In genomic region chr4:40628407-40628806, GRCh38 we compare ENCODE assay signal across 7 cellular contexts. TPM values are rescaled to one million over a fixed set of nuclear protein-coding genes. Genes with fewer than 3 reads are reported as not detected.
DNase-seq lines count a peak whose midpoint lies in the region; ATAC-seq, FAIRE-seq and TF ChIP-seq lines count a peak whose summit lies in the region.
"Not testable (repeated sequence)": the region's sequence is repeated elsewhere in the genome, so short reads cannot be mapped to it uniquely, and the experiment has no call there.

No MANE protein-coding gene starts in this region.

- not testable (repeated sequence) for H3K9me2 ChIP-seq in PC-3 (replicated peaks; ENCODE audit: low read length)

- 56 to 78% methylated on average over 6 of the region's 6 CpGs for WGBS in lung, 2 donors
- 65 to 76% (median 70%) methylated on average over 6 of the region's 6 CpGs for WGBS in psoas muscle, 3 donors

- H3K4me1 ChIP-seq in PC-3 (ENCODE audit: insufficient read depth, low read length) = peaks cover 45% of the 10 kb centered on the region
- H3K4me1 ChIP-seq in foreskin keratinocyte = peaks cover 22% of the 10 kb centered on the region
- not testable (repeated sequence) for H3K4me1 ChIP-seq in lung (ENCODE audit: control insufficient read depth in 2 of 2, insufficient read depth in 2 of 2, low read length in 2 of 2); psoas muscle

- H3K9me3 Mint-ChIP-seq in activated T-helper 1 cell treated with anti-CD3 and anti-CD28 coated beads, Interleukin-12 subunit alpha, Interleukin-12 subunit beta, Interleukin-2, Interleukin-4 antibody, amounts not matched to agents 30 ng/mL and 10 ng/mL and 1 ng/mL, durations not matched to agents 14 hours and 24 hours and 36 hours; chondrocyte (ENCODE audit: low read depth): not testable (repeated sequence)

- peak overlapping the region; percentile 97 for H3K4me2 ChIP-seq in PC-3 (ENCODE audit: low read length)

- not testable (repeated sequence) for ATAC-seq in PC-3; foreskin keratinocyte; lung (ENCODE audit: insufficient read depth, low FRiP score); psoas muscle

- DNase-seq in GM18507 (ENCODE audit: extremely low spot score, insufficient read length, low read depth); PC-3; activated T-helper 1 cell treated with anti-CD3 and anti-CD28 coated beads, Interleukin-12 subunit alpha, Interleukin-12 subunit beta, Interleukin-2, Interleukin-4 antibody, amounts not matched to agents 30 ng/mL and 10 ng/mL and 1 ng/mL, durations not matched to agents 14 hours and 24 hours and 36 hours (ENCODE audit: low spot score); chondrocyte (ENCODE audit: low spot score); foreskin keratinocyte; lung (ENCODE audit: low spot score); psoas muscle: not testable (repeated sequence)

- not testable (repeated sequence) for H3F3A ChIP-seq in PC-3 (ENCODE audit: low read length, unreplicated experiment)

- intact Hi-C loops in PC-3 (cut with micrococcal nuclease) = loop anchor here (10.0 kb wide), 1 partner anchor 54 kb away; no protein-coding TSS in a partner anchor
- intact Hi-C loops in activated T-helper 1 cell treated with anti-CD3 and anti-CD28 coated beads, Interleukin-12 subunit alpha, Interleukin-12 subunit beta, Interleukin-2, Interleukin-4 antibody, amounts not matched to agents 30 ng/mL and 10 ng/mL and 1 ng/mL, durations not matched to agents 14 hours and 24 hours and 36 hours (cut with micrococcal nuclease) = loop anchor here (5.0 to 10.0 kb wide), 5 partner anchors 111 to 571 kb away; partner anchors contain the start of gene N4BP2
- intact Hi-C loops in psoas muscle (cut with DNase I) = not testable (repeated sequence)

- H3K36me3 Mint-ChIP-seq in activated T-helper 1 cell treated with anti-CD3 and anti-CD28 coated beads, Interleukin-12 subunit alpha, Interleukin-12 subunit beta, Interleukin-2, Interleukin-4 antibody, amounts not matched to agents 30 ng/mL and 10 ng/mL and 1 ng/mL, durations not matched to agents 14 hours and 24 hours and 36 hours (ENCODE audit: low read depth); chondrocyte (ENCODE audit: low read depth): not testable (repeated sequence)

- H4K20me1 ChIP-seq in PC-3 (ENCODE audit: low read length) = not testable (repeated sequence)

- TF ChIP-seq CTCF in PC-3 (conservative IDR thresholded peaks at IDR 0.05; ENCODE audit: low read depth, low read length); chondrocyte (IDR thresholded peaks at IDR 0.05); foreskin keratinocyte (conservative IDR thresholded peaks at IDR 0.05); lung (IDR thresholded peaks at IDR 0.05; ENCODE audit: control extremely low read depth, extremely low read depth); psoas muscle (IDR thresholded peaks at IDR 0.05): not testable (repeated sequence)

- POLR2A ChIA-PET in PC-3 (lab: Charles Lee; ENCODE audit: unreplicated experiment) = not testable (repeated sequence)

- H2AFZ ChIP-seq in PC-3 (ENCODE audit: low read length) = not testable (repeated sequence)

- H3K27ac ChIP-seq in PC-3 (ENCODE audit: low read length) (peak overlapping the region; percentile 100), foreskin keratinocyte (peak overlapping the region; percentile 57), lung (ENCODE audit: low read depth in 1 of 2, low read length in 1 of 2) (peak overlapping the region in 1 of 2 donors; percentile 80)
- not testable (repeated sequence) for H3K27ac ChIP-seq in psoas muscle

- H3K27me3 ChIP-seq in PC-3 (ENCODE audit: low read length); foreskin keratinocyte; lung (ENCODE audit: control insufficient read depth, insufficient read depth): not testable (repeated sequence)
- peaks cover 3 to 40% (median 9%) of the 10 kb centered on the region in 3 donors for H3K27me3 ChIP-seq in psoas muscle (ENCODE audit: insufficient read depth in 3 of 3, low read length in 2 of 3)

- H3K27ac Mint-ChIP-seq in activated T-helper 1 cell treated with anti-CD3 and anti-CD28 coated beads, Interleukin-12 subunit alpha, Interleukin-12 subunit beta, Interleukin-2, Interleukin-4 antibody, amounts not matched to agents 30 ng/mL and 10 ng/mL and 1 ng/mL, durations not matched to agents 14 hours and 24 hours and 36 hours = peak overlapping the region; percentile 22
- H3K27ac Mint-ChIP-seq in chondrocyte (ENCODE audit: unreplicated experiment) = not testable (repeated sequence)

- not testable (repeated sequence) for BruUV-seq in PC-3 (replicated peaks; lab: Mats Ljungman, UMichigan)

- peaks cover 55% of the 10 kb centered on the region for H3K79me2 ChIP-seq in PC-3 (ENCODE audit: low read length)

- not testable (repeated sequence) for H3K27me3 Mint-ChIP-seq in activated T-helper 1 cell treated with anti-CD3 and anti-CD28 coated beads, Interleukin-12 subunit alpha, Interleukin-12 subunit beta, Interleukin-2, Interleukin-4 antibody, amounts not matched to agents 30 ng/mL and 10 ng/mL and 1 ng/mL, durations not matched to agents 14 hours and 24 hours and 36 hours (ENCODE audit: insufficient read depth)
- H3K27me3 Mint-ChIP-seq in chondrocyte (ENCODE audit: low read depth) = peaks cover 18% of the 10 kb centered on the region

- peak overlapping the region; percentile 92 for H3K4me3 Mint-ChIP-seq in activated T-helper 1 cell treated with anti-CD3 and anti-CD28 coated beads, Interleukin-12 subunit alpha, Interleukin-12 subunit beta, Interleukin-2, Interleukin-4 antibody, amounts not matched to agents 30 ng/mL and 10 ng/mL and 1 ng/mL, durations not matched to agents 14 hours and 24 hours and 36 hours
- H3K4me3 Mint-ChIP-seq in chondrocyte (ENCODE audit: unreplicated experiment) = peak overlapping the region; percentile 86

- FAIRE-seq in GM18507 (lab: Jason Lieb, UNC) = peak; percentile 74

- not testable (repeated sequence) for H3K9me3 ChIP-seq in PC-3 (ENCODE audit: low read length); lung (ENCODE audit: control insufficient read depth in 2 of 2, insufficient read depth in 1 of 2, low read length in 1 of 2); psoas muscle

- CTCF ChIA-PET in PC-3 (lab: Charles Lee) = not testable (repeated sequence)

- peak overlapping the region; percentile 97 for H3K9ac ChIP-seq in PC-3 (ENCODE audit: low read length)

- H3K36me3 ChIP-seq in PC-3 (ENCODE audit: low read depth, low read length); lung (ENCODE audit: control insufficient read depth in 2 of 2, insufficient read depth in 2 of 2, low read length in 2 of 2); psoas muscle (ENCODE audit: insufficient read depth in 1 of 2, low read depth in 1 of 2): not testable (repeated sequence)

- peaks cover 42% of the 10 kb centered on the region for H3K4me1 Mint-ChIP-seq in activated T-helper 1 cell treated with anti-CD3 and anti-CD28 coated beads, Interleukin-12 subunit alpha, Interleukin-12 subunit beta, Interleukin-2, Interleukin-4 antibody, amounts not matched to agents 30 ng/mL and 10 ng/mL and 1 ng/mL, durations not matched to agents 14 hours and 24 hours and 36 hours (ENCODE audit: low read depth)
- H3K4me1 Mint-ChIP-seq in chondrocyte (ENCODE audit: low read depth) = peaks cover 22% of the 10 kb centered on the region

- H3K4me3 ChIP-seq in PC-3 (ENCODE audit: low read length) = peak overlapping the region; percentile 87
- peak overlapping the region; percentile 31 for H3K4me3 ChIP-seq in lung
- H3K4me3 ChIP-seq in psoas muscle = peak overlapping the region; percentile 38

RNA-seq across cellular contexts. Expression of gene RBM47, which starts 1.3 kb away (rescaled TPM):
- total RNA-seq in PC-3 (2014; rRNA removed) = 34.7 and 47.6 TPM in 2 replicates
- total RNA-seq in activated T-helper 1 cell treated with anti-CD3 and anti-CD28 coated beads, Interleukin-12 subunit alpha, Interleukin-12 subunit beta, Interleukin-2, Interleukin-4 antibody, amounts not matched to agents 30 ng/mL and 10 ng/mL and 1 ng/mL, durations not matched to agents 14 hours and 24 hours and 36 hours = 20.3 and 21.4 TPM in 2 replicates
- total RNA-seq in chondrocyte = 0.12 to 0.26 TPM (median 0.12 TPM) in 3 replicates
- total RNA-seq in foreskin keratinocyte = 13.9 and 14.0 TPM in 2 replicates
- polyA plus RNA-seq in foreskin keratinocyte = 2.6 and 3.3 TPM in 2 replicates
- total RNA-seq in lung = 100 to 1,000 TPM; 112 to 119 TPM
- 10 to 100 TPM; 25.9 to 76.2 TPM for polyA plus RNA-seq in lung
- total RNA-seq in psoas muscle = 1 to 10 TPM; 1.2 to 2.3 (median 2.1) TPM
- polyA plus RNA-seq in psoas muscle = under 1 TPM; 0.17 to 0.31 (median 0.30) TPM

Comparison
In these comparisons a context has a peak if more than half of its experiments do, and no peak if none do; other contexts are left out.
1. H3K4me3 ChIP-seq: peak in every context shown above with its lines; median percentile 87 in PC-3; 38 in psoas muscle; 31 in lung.